14 cellular contexts compared by ENCODE assay signal in genomic region chr9:137451976-137452760, GRCh38. TPM values are rescaled to one million over a fixed set of nuclear protein-coding genes. Genes with fewer than 3 reads are reported as not detected.
DNase-seq lines count a peak whose midpoint lies in the region; ATAC-seq and TF ChIP-seq lines count a peak whose summit lies in the region.
"Had no signal": no experiment of that assay in that cellular context is flagged by ENCODE, and none has a peak within 500 bp of the region (broad histone marks: within the 10 kb centered on the region; RNA-seq: fewer than 3 reads in every experiment).

No MANE protein-coding gene starts in this region.

- no peak for ATAC-seq in CD4-positive, CD25-positive, alpha-beta regulatory T cell (ENCODE audit: low read depth in 2 of 2)
- ATAC-seq in HG02973 (IDR thresholded peaks at IDR 0.05; ENCODE audit: unreplicated experiment) (no peak), HG03354 (IDR thresholded peaks at IDR 0.05; ENCODE audit: poor library complexity, severe bottlenecking, unreplicated experiment) (no peak)
- ATAC-seq: gastrocnemius medialis had no signal

- no peak overlapping the region for H3K4me2 ChIP-seq in neuronal stem cell (ENCODE audit: insufficient read depth, low read length, poor library complexity, severe bottlenecking)

- H3K4me1 ChIP-seq in CD4-positive, CD25-positive, alpha-beta regulatory T cell (ENCODE audit: control insufficient read depth, insufficient read depth, low read length, poor library complexity, severe bottlenecking) = peaks cover 59% of the 10 kb centered on the region
- H3K4me1 ChIP-seq in HEK293 (ENCODE audit: control insufficient read depth, insufficient read depth, low read length) = no peaks in the 10 kb centered on the region
- H3K4me1 ChIP-seq in colonic mucosa = peaks cover 11% of the 10 kb centered on the region
- H3K4me1 ChIP-seq in neuronal stem cell (ENCODE audit: control insufficient read depth in 2 of 2, insufficient read depth in 1 of 2, low read depth in 1 of 2, low read length in 2 of 2) = peaks cover 0 to 16% of the 10 kb centered on the region in 2 donors
- H3K4me1 ChIP-seq: gastrocnemius medialis had no signal

- no peak overlapping the region for H4K91ac ChIP-seq in neuronal stem cell (ENCODE audit: low read depth, low read length, poor library complexity)

- H3K36me3 ChIP-seq in CD4-positive, CD25-positive, alpha-beta regulatory T cell (ENCODE audit: control insufficient read depth, insufficient read depth, low read length) = no peaks in the 10 kb centered on the region
- peaks cover 0 to 64% of the 10 kb centered on the region in 2 experiments; a peak in 2 of 3 replicates for H3K36me3 ChIP-seq in HEK293 (ENCODE audit: control insufficient read depth in 2 of 2, insufficient read depth in 1 of 2, low read length in 2 of 2)
- no peaks in the 10 kb centered on the region for H3K36me3 ChIP-seq in colonic mucosa
- peaks cover 29 to 63% of the 10 kb centered on the region in 2 donors for H3K36me3 ChIP-seq in neuronal stem cell (replicated peaks in 1 of 2; ENCODE audit: control insufficient read depth in 2 of 2, insufficient read depth in 2 of 2, low read length in 2 of 2)

- H3K36me3 Mint-ChIP-seq in CD4-positive, CD25-positive, alpha-beta regulatory T cell = no peaks in the 10 kb centered on the region

- intact Hi-C loops in colonic mucosa (cut with DNase I) = no loop called here

- peak in 1 of 3 donors; percentile 1 for DNase-seq in CD4-positive, CD25-positive, alpha-beta regulatory T cell
- peak; percentile 21 for DNase-seq in colonic mucosa
- no peak for DNase-seq in neuronal stem cell (ENCODE audit: low spot score)
- no peak for DNase-seq in SIG-M5 (lab: John Stamatoyannopoulos, UW)
- DNase-seq: activated gamma-delta T cell, COR-L47, MM.1S had no signal

- TF ChIP-seq CTCF in HEK293 (tag by site-specific recombination; IDR thresholded peaks at IDR 0.05) (no peak), colonic mucosa (IDR thresholded peaks at IDR 0.05) (no peak)

- no CpG with 5 or more reads among the region's 20 CpGs for WGBS in neuronal stem cell (ENCODE audit: extremely low coverage in 2 of 2, insufficient read length in 2 of 2, insufficient replicate concordance in 1 of 2), 2 donors

- H3K9ac ChIP-seq in colonic mucosa (ENCODE audit: low read depth in 2 of 2, low read length in 2 of 2) = no peak overlapping the region
- H3K9ac ChIP-seq in neuronal stem cell (ENCODE audit: low read depth, low read length, poor library complexity) = peak overlapping the region; percentile 84

- no peak overlapping the region for H3K23ac ChIP-seq in neuronal stem cell (ENCODE audit: low read depth, low read length, poor library complexity)

- H3K27ac Mint-ChIP-seq in CD4-positive, CD25-positive, alpha-beta regulatory T cell = no peak overlapping the region

- H4K8ac ChIP-seq in neuronal stem cell (ENCODE audit: low read depth, low read length) = no peak overlapping the region

- peak overlapping the region; percentile 95 for H2AK5ac ChIP-seq in neuronal stem cell (ENCODE audit: low read depth, low read length)

- H3K27ac ChIP-seq in CD4-positive, CD25-positive, alpha-beta regulatory T cell (ENCODE audit: insufficient read depth, low read length, poor library complexity, severe bottlenecking) = peak overlapping the region; percentile 51
- H3K27ac ChIP-seq in HEK293 (ENCODE audit: extremely low read depth, low read depth, low read length) (no peak overlapping the region), colonic mucosa (no peak overlapping the region), neuronal stem cell (replicated peaks; ENCODE audit: low read length) (no peak overlapping the region)
- H3K27ac ChIP-seq: gastrocnemius medialis had no signal

- CTCF ChIA-PET in HEK293 (lab: Yijun Ruan, JAX) = no interaction called here

- H3K27me3 Mint-ChIP-seq in CD4-positive, CD25-positive, alpha-beta regulatory T cell = no peaks in the 10 kb centered on the region

- H2BK15ac ChIP-seq in neuronal stem cell (ENCODE audit: low read length) = peak overlapping the region; percentile 81

- no peak overlapping the region for H2BK5ac ChIP-seq in neuronal stem cell (ENCODE audit: low read length)

- peak overlapping the region in 1 of 4 donors; percentile 7 for H3K4me3 Mint-ChIP-seq in CD4-positive, CD25-positive, alpha-beta regulatory T cell

- no peak overlapping the region for H3K4me3 ChIP-seq in CD4-positive, CD25-positive, alpha-beta regulatory T cell (ENCODE audit: low read depth, low read length)
- H3K4me3 ChIP-seq in HEK293 (ENCODE audit: low read depth, low read length) (no peak overlapping the region), colonic mucosa (no peak overlapping the region), neuronal stem cell (ENCODE audit: low read length in 2 of 2) (no peak overlapping the region)
- H3K4me3 ChIP-seq: gastrocnemius medialis had no signal

- H3K27me3 ChIP-seq in CD4-positive, CD25-positive, alpha-beta regulatory T cell (ENCODE audit: control insufficient read depth, insufficient read depth, low read length) = no peaks in the 10 kb centered on the region
- H3K27me3 ChIP-seq in colonic mucosa (no peaks in the 10 kb centered on the region), neuronal stem cell (ENCODE audit: control insufficient read depth in 3 of 3, insufficient read depth in 3 of 3, low read depth in 1 of 3, low read length in 3 of 3) (no peaks in the 10 kb centered on the region)
- H3K27me3 ChIP-seq: gastrocnemius medialis had no signal

- H3K79me1 ChIP-seq in neuronal stem cell (ENCODE audit: low read depth, low read length) = peaks cover 16% of the 10 kb centered on the region

- no peaks in the 10 kb centered on the region for H3K9me3 ChIP-seq in CD4-positive, CD25-positive, alpha-beta regulatory T cell (ENCODE audit: control insufficient read depth in 2 of 2, low read length in 2 of 2)
- no peaks in the 10 kb centered on the region for H3K9me3 ChIP-seq in HEK293 (ENCODE audit: control insufficient read depth, insufficient read depth, low read depth, low read length)
- no peaks in the 10 kb centered on the region for H3K9me3 ChIP-seq in colonic mucosa
- no peaks in the 10 kb centered on the region for H3K9me3 ChIP-seq in neuronal stem cell (replicated peaks in 1 of 2; ENCODE audit: control insufficient read depth in 2 of 2, insufficient read depth in 1 of 2, low read depth in 1 of 2, low read length in 2 of 2)
- H3K9me3 ChIP-seq: gastrocnemius medialis had no signal

- no peak overlapping the region for H2AFZ ChIP-seq in neuronal stem cell (ENCODE audit: low read length)

- no peaks in the 10 kb centered on the region for H3K9me3 Mint-ChIP-seq in CD4-positive, CD25-positive, alpha-beta regulatory T cell

- POLR2A ChIA-PET in HEK293 (lab: Yijun Ruan, JAX) = no interaction called here

- peak overlapping the region; percentile 71 for H3K18ac ChIP-seq in neuronal stem cell (ENCODE audit: low read length)

- H2BK12ac ChIP-seq in neuronal stem cell (ENCODE audit: low read length) = peak overlapping the region; percentile 22

- peak overlapping the region; percentile 53 for H3K4ac ChIP-seq in neuronal stem cell (ENCODE audit: low read length)

- no peak overlapping the region for H2BK120ac ChIP-seq in neuronal stem cell (ENCODE audit: low read depth, low read length)

- no peak overlapping the region for H3K14ac ChIP-seq in neuronal stem cell (ENCODE audit: low read length)

- peaks cover 0 to 58% (median 7%) of the 10 kb centered on the region in 4 donors for H3K4me1 Mint-ChIP-seq in CD4-positive, CD25-positive, alpha-beta regulatory T cell

TF ChIP-seq in HEK293, 187 proteins besides CTCF, POLR2A, EP300 and RAD21:
- TF ChIP-seq ZNF791 (tag by site-specific recombination; IDR thresholded peaks at IDR 0.05) = no peak
- TF ChIP-seq ZNF398 (tag by site-specific recombination; IDR thresholded peaks at IDR 0.05) = no peak
- no peak for TF ChIP-seq MZF1 (tag by site-specific recombination; IDR thresholded peaks at IDR 0.05; ENCODE audit: borderline replicate concordance)
- TF ChIP-seq GLIS1 (tag by site-specific recombination; IDR thresholded peaks at IDR 0.05) = peak; percentile 98
- TF ChIP-seq ZNF394 (tag by site-specific recombination; IDR thresholded peaks at IDR 0.05; ENCODE audit: borderline replicate concordance) = no peak
- TF ChIP-seq ZNF416 (tag by site-specific recombination; IDR thresholded peaks at IDR 0.05) = no peak
- no peak for TF ChIP-seq KLF7 (tag by site-specific recombination; IDR thresholded peaks at IDR 0.05; ENCODE audit: borderline replicate concordance)
TF ChIP-seq in HEK293: peak in this region for 1.

RNA-seq across cellular contexts. Expression of gene NSMF, which starts 7.0 kb away (rescaled TPM):
- 109 TPM for total RNA-seq in CD4-positive, CD25-positive, alpha-beta regulatory T cell
- polyA plus RNA-seq in CD4-positive, CD25-positive, alpha-beta regulatory T cell = 10 to 100 TPM in 2 of 4 donors, 1 to 10 TPM in 2; 9.3 to 14.5 (median 11.8) TPM
- total RNA-seq in colonic mucosa = 10 to 100 TPM; 33.7 to 47.8 TPM
- polyA plus RNA-seq in neuronal stem cell (2013, experiment 1 of 2) = 46.8 TPM
- 45.0 TPM for polyA plus RNA-seq in neuronal stem cell (2013, experiment 2 of 2)

RNA-seq across cellular contexts. Expression of gene ENTPD8, which starts 11.0 kb away (rescaled TPM):
- not detected for total RNA-seq in CD4-positive, CD25-positive, alpha-beta regulatory T cell
- not detected for polyA plus RNA-seq in CD4-positive, CD25-positive, alpha-beta regulatory T cell
- 10 to 100 TPM; 48.3 to 72.0 TPM for total RNA-seq in colonic mucosa
- polyA plus RNA-seq in neuronal stem cell (2013, experiment 1 of 2) = 0.03 TPM
- polyA plus RNA-seq in neuronal stem cell (2013, experiment 2 of 2) = 0.04 TPM
- total RNA-seq: bronchial epithelial cell, HT1080, kidney epithelial cell had no signal

RNA-seq across cellular contexts. Expression of gene NOXA1, which starts 29.0 kb away (rescaled TPM):
- 3.8 TPM for total RNA-seq in CD4-positive, CD25-positive, alpha-beta regulatory T cell
- polyA plus RNA-seq in CD4-positive, CD25-positive, alpha-beta regulatory T cell = 1 to 10 TPM in 2 of 4 donors, under 1 TPM in 2; 0.83 to 3.3 (median 1.4) TPM
- 10 to 100 TPM; 27.5 to 29.3 TPM for total RNA-seq in colonic mucosa
- 0.61 TPM for polyA plus RNA-seq in neuronal stem cell (2013, experiment 1 of 2)
- polyA plus RNA-seq in neuronal stem cell (2013, experiment 2 of 2) = 0.64 TPM
- total RNA-seq: HT1080 had no signal

RNA-seq across cellular contexts. Expression of gene EXD3, which starts 29.2 kb away (rescaled TPM):
- 27.3 TPM for total RNA-seq in CD4-positive, CD25-positive, alpha-beta regulatory T cell
- 1 to 10 TPM; 4.7 to 7.2 (median 5.7) TPM for polyA plus RNA-seq in CD4-positive, CD25-positive, alpha-beta regulatory T cell
- total RNA-seq in colonic mucosa = 10 to 100 TPM; 34.9 to 36.4 TPM
- 21.1 TPM for polyA plus RNA-seq in neuronal stem cell (2013, experiment 1 of 2)
- polyA plus RNA-seq in neuronal stem cell (2013, experiment 2 of 2) = 19.9 TPM

Comparison
In these comparisons a context has a peak if more than half of its experiments do, and no peak if none do; other contexts are left out.
1. RNA of gene ENTPD8, which starts 11.0 kb away (total RNA-seq): 48.3 to 72.0 TPM in colonic mucosa; not detected in CD4-positive, CD25-positive, alpha-beta regulatory T cell (single experiment); every median in the first group is over 10 times any median in the second.